Comparison of ENCODE assay signal across 15 cellular contexts in the genomic region with DNA sequence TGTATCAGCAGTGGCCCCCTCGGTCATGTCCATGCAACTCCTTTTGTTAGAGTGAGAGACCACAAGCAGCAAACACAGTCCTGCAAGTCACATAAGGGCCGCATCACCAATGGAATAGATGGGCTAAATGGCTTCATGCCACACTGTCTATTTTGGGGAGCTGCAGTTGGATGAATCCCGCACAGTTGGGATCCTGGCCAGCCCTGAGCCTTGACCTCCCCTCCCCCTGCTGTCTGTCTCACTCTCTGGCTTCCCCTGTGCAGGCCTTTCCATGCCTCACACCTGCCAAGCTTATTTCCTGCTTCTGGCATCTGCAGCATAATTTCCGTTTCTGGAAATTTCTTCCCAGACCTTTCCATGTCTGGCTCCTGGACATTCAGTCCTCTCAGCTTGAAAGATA.
"Had no signal": no experiment of that assay in that cellular context is flagged by ENCODE, and none has a peak within 500 bp of the region (broad histone marks: within the 10 kb centered on the region; RNA-seq: fewer than 3 reads in every experiment).

No MANE protein-coding gene starts in this region.

- H3K36me3 ChIP-seq: lower lobe of right lung had no signal

- H3K4me3 Mint-ChIP-seq: naive thymus-derived CD4-positive, alpha-beta T cell; nephron progenitor cell had no signal

- H3K4me1 Mint-ChIP-seq: naive thymus-derived CD4-positive, alpha-beta T cell had no signal

- DNase-seq: erythroblast; foreskin keratinocyte; lower lobe of right lung; mesendoderm; naive thymus-derived CD4-positive, alpha-beta T cell; nephron progenitor cell; psoas muscle; retina; stimulated activated CD4-positive, alpha-beta T cell treated with anti-CD3 and anti-CD28 coated beads, Interleukin-2, amount 100 ng/mL, for 48 hours; stimulated activated naive CD4-positive, alpha-beta T cell treated with Interleukin-2 at 50 U/mL for 16 hours; trophoblast cell had no signal

- H3K4me1 ChIP-seq: foreskin keratinocyte, lower lobe of right lung, parathyroid adenoma had no signal

- H3K9me3 Mint-ChIP-seq: nephron progenitor cell had no signal

- H3K27ac Mint-ChIP-seq: naive thymus-derived CD4-positive, alpha-beta T cell; nephron progenitor cell had no signal

- H3K4me3 ChIP-seq: hepatocyte, lower lobe of right lung, psoas muscle, smooth muscle cell had no signal

- H3K27me3 ChIP-seq: hepatocyte had no signal

- H3K36me3 Mint-ChIP-seq: naive thymus-derived CD4-positive, alpha-beta T cell had no signal

- H3K27ac ChIP-seq: foreskin keratinocyte, hepatocyte, lower lobe of right lung, parathyroid adenoma, psoas muscle had no signal

- H3K9me3 ChIP-seq: lower lobe of right lung, psoas muscle had no signal

- ATAC-seq: foreskin keratinocyte; left lobe of liver; lower lobe of right lung; naive thymus-derived CD4-positive, alpha-beta T cell had no signal
